Comparison of ENCODE assay signal across 23 cellular contexts in the genomic region with DNA sequence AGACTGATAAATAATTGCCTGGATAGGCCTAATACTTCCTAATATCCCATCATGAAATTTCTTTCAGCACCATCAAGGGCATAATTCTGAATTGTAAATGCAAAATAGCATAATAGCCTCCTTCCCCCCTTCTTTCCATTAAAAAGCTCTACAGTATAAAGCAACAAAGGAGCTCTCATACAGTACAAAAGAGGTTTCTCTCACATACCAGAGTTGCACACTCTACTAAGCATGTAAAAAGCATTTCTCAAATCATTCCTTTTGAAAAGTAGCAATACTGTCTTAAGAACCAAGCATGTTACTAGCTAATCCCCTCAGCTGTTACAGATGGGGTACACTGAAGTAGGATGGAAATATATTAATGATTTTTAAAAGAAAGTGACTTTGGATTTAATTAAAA.
DNase-seq lines count a peak whose midpoint lies in the region; ATAC-seq and TF ChIP-seq lines count a peak whose summit lies in the region.
"Had no signal": no experiment of that assay in that cellular context is flagged by ENCODE, and none has a peak within 500 bp of the region (broad histone marks: within the 10 kb centered on the region; RNA-seq: fewer than 3 reads in every experiment).

No MANE protein-coding gene starts in this region.

- H3K27me3 Mint-ChIP-seq in GM23338 (ENCODE audit: insufficient read depth, low read depth, poor library complexity), result peaks cover 1% of the 10 kb centered on the region
- H3K27me3 Mint-ChIP-seq: B cell; CD4-positive, alpha-beta T cell had no signal

- H3K27ac ChIP-seq in GM23338 (ENCODE audit: low read depth) (no peak overlapping the region), sigmoid colon (no peak overlapping the region)
- H3K27ac ChIP-seq: BLaER1 treated with 17β-estradiol and CSF1 and Interleukin-3, amounts not matched to agents 10 nM and 100 nM; C4-2B had no signal

- H3K4me1 ChIP-seq in GM23338 (ENCODE audit: insufficient read depth) (no peaks in the 10 kb centered on the region), sigmoid colon (no peaks in the 10 kb centered on the region)
- H3K4me1 ChIP-seq: BLaER1 treated with 17β-estradiol and CSF1 and Interleukin-3, amounts not matched to agents 10 nM and 100 nM had no signal

- peak overlapping the region; percentile 36; the same call in 1 of the 2 replicates for H3K27ac Mint-ChIP-seq in GM23338
- H3K27ac Mint-ChIP-seq: B cell; CD4-positive, alpha-beta T cell; CD8-positive, alpha-beta T cell had no signal

- TF ChIP-seq CTCF in GM23338 (conservative IDR thresholded peaks at IDR 0.05; ENCODE audit: low read depth in 2 of 2), result no peak
- TF ChIP-seq CTCF in sigmoid colon (IDR thresholded peaks at IDR 0.05), result no peak

- H3K4me3 ChIP-seq in GM23338 (no peak overlapping the region), sigmoid colon (no peak overlapping the region)
- H3K4me3 ChIP-seq: BLaER1 treated with 17β-estradiol and CSF1 and Interleukin-3, amounts not matched to agents 10 nM and 100 nM; GM12878 had no signal

- H3K27me3 ChIP-seq in GM23338 (ENCODE audit: insufficient read depth), result no peaks in the 10 kb centered on the region
- no peaks in the 10 kb centered on the region for H3K27me3 ChIP-seq in sigmoid colon
- H3K27me3 ChIP-seq: BLaER1 treated with 17β-estradiol and CSF1 and Interleukin-3, amounts not matched to agents 10 nM and 100 nM had no signal

- H3F3A ChIP-seq in GM23338 (replicated peaks; ENCODE audit: low read depth), result no peaks in the 10 kb centered on the region

- H3K36me3 ChIP-seq in GM23338 (ENCODE audit: insufficient read depth) (no peaks in the 10 kb centered on the region), sigmoid colon (no peaks in the 10 kb centered on the region)
- H3K36me3 ChIP-seq: BLaER1 treated with 17β-estradiol and CSF1 and Interleukin-3, amounts not matched to agents 10 nM and 100 nM had no signal

- intact Hi-C loops in sigmoid colon (cut with DNase I), result no loop called here

- no peak for ATAC-seq in GM23338
- no peak for ATAC-seq in HG03175 (IDR thresholded peaks at IDR 0.05; ENCODE audit: unreplicated experiment)
- ATAC-seq: CD8-positive, alpha-beta T cell; GM12878 had no signal

- H2AFZ ChIP-seq in GM23338, result no peak overlapping the region

- no peaks in the 10 kb centered on the region for H3K9me3 ChIP-seq in sigmoid colon

- H3K36me3 Mint-ChIP-seq in GM23338 (ENCODE audit: low read depth), result no peaks in the 10 kb centered on the region; the same call in 2 of the 3 replicates
- H3K36me3 Mint-ChIP-seq: CD8-positive, alpha-beta T cell had no signal

- no peak overlapping the region for H3K4me3 Mint-ChIP-seq in GM23338
- H3K4me3 Mint-ChIP-seq: B cell; CD4-positive, alpha-beta T cell; CD8-positive, alpha-beta T cell had no signal

- H3K4me2 ChIP-seq in GM23338, result no peak overlapping the region
- H3K4me2 ChIP-seq: BLaER1 treated with 17β-estradiol and CSF1 and Interleukin-3, amounts not matched to agents 10 nM and 100 nM had no signal

- peak; percentile 33 for DNase-seq in COLO829 (ENCODE audit: low spot score)
- DNase-seq in GM23338 (ENCODE audit: low spot score), result no peak
- DNase-seq in foreskin melanocyte, result peak; percentile 3
- peak; percentile 1 for DNase-seq in pons (ENCODE audit: low spot score)
- no peak for DNase-seq in Ammon's horn (ENCODE audit: low spot score)
- no peak for DNase-seq in sigmoid colon
- DNase-seq: 8988T; ACHN; CD4-positive, alpha-beta T cell; CD8-positive, alpha-beta T cell; COR-L47; DMS 273 treated with DMSO at 0.1 percent for 48 hours; DMS153; DMS53; DMS79; DND-41; EL; GDM1 had no signal

- no peaks in the 10 kb centered on the region for H3K9me2 ChIP-seq in GM23338 (ENCODE audit: insufficient read depth)

- no peak for TF ChIP-seq EP300 in sigmoid colon (IDR thresholded peaks at IDR 0.05)

- H3K79me2 ChIP-seq in GM23338 (replicated peaks; ENCODE audit: insufficient read depth), result no peaks in the 10 kb centered on the region

- no peaks in the 10 kb centered on the region for H3K4me1 Mint-ChIP-seq in GM23338
- H3K4me1 Mint-ChIP-seq: B cell had no signal

- H3K9me3 Mint-ChIP-seq in GM23338, result peaks cover 9% of the 10 kb centered on the region; the same call in 1 of the 3 replicates
- H3K9me3 Mint-ChIP-seq: CD4-positive, alpha-beta T cell had no signal

- no peak for TF ChIP-seq POLR2A in sigmoid colon (IDR thresholded peaks at IDR 0.05)

- no peaks in the 10 kb centered on the region for H4K20me1 ChIP-seq in GM23338 (replicated peaks; ENCODE audit: insufficient read depth)
- H4K20me1 ChIP-seq: BLaER1 treated with 17β-estradiol and CSF1 and Interleukin-3, amounts not matched to agents 10 nM and 100 nM had no signal

TF ChIP-seq in GM23338, 12 proteins besides CTCF, POLR2A, EP300 and RAD21 (continues in another document):
- TF ChIP-seq, protein P1, sequence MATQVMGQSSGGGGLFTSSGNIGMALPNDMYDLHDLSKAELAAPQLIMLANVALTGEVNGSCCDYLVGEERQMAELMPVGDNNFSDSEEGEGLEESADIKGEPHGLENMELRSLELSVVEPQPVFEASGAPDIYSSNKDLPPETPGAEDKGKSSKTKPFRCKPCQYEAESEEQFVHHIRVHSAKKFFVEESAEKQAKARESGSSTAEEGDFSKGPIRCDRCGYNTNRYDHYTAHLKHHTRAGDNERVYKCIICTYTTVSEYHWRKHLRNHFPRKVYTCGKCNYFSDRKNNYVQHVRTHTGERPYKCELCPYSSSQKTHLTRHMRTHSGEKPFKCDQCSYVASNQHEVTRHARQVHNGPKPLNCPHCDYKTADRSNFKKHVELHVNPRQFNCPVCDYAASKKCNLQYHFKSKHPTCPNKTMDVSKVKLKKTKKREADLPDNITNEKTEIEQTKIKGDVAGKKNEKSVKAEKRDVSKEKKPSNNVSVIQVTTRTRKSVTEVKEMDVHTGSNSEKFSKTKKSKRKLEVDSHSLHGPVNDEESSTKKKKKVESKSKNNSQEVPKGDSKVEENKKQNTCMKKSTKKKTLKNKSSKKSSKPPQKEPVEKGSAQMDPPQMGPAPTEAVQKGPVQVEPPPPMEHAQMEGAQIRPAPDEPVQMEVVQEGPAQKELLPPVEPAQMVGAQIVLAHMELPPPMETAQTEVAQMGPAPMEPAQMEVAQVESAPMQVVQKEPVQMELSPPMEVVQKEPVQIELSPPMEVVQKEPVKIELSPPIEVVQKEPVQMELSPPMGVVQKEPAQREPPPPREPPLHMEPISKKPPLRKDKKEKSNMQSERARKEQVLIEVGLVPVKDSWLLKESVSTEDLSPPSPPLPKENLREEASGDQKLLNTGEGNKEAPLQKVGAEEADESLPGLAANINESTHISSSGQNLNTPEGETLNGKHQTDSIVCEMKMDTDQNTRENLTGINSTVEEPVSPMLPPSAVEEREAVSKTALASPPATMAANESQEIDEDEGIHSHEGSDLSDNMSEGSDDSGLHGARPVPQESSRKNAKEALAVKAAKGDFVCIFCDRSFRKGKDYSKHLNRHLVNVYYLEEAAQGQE (IDR thresholded peaks at IDR 0.05; ENCODE audit: unreplicated experiment), result no peak
- TF ChIP-seq POLR2AphosphoS5 (IDR thresholded peaks at IDR 0.05; ENCODE audit: low read depth) (no peak), JUNB (IDR thresholded peaks at IDR 0.05; ENCODE audit: unreplicated experiment) (no peak)

Comparison
In these comparisons a context has a peak if more than half of its experiments do, and no peak if none do; other contexts are left out.
1. DNase-seq: peak in COLO829 (single experiment), foreskin melanocyte (single experiment) and pons (single experiment); none in GM23338 (single experiment), Ammon's horn (single experiment) and sigmoid colon (single experiment).